Comparison of ENCODE assay signal across 8 cellular contexts in the genomic region with DNA sequence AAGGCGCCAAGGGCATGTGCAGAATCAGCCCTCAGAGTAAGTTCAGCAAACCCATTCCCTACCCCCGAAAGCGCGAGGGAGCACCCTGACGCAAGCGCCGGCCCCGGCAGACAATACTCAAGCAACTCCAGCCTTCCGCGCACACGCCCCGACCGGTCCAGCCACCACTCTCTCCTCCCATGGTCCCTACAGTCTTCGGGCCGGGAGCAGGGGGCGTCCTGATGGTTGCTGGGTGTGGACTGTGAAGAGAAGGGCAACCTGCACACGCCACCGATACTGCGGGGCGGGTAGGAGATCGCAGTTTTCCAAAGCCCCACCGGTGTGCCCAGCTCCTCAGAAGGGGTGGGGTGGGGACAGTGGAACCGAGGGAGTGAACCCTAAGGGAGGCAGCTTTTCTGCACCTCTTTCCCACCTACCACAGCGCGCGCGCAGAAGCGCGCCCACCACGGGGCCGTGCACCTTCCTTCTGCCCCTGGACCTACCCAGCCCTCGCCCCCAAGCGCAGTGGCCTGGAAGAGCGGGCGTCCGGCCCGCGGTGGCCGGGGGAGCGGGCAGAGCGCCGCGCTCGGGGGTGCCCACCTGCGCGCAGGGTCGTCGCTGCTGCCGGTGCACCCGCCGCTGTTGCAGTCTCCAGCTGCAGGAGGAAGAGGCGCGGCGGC.
DNase-seq lines count a peak whose midpoint lies in the region; ATAC-seq and TF ChIP-seq lines count a peak whose summit lies in the region.

No MANE protein-coding gene starts in this region.

- H3K4me3 ChIP-seq in SK-N-SH (ENCODE audit: low read depth in 2 of 2, low read length in 1 of 2) (peak overlapping the region; percentile 55 to 68), body of pancreas (peak overlapping the region; percentile 6 to 12)

- peak overlapping the region; percentile 82 for H3K9ac ChIP-seq in SK-N-SH

- H3K79me2 ChIP-seq in SK-N-SH (ENCODE audit: insufficient read depth), result peaks cover 53% of the 10 kb centered on the region

- peak; percentile 51 for DNase-seq in NCI-H1092 treated with DMSO at 0.1 percent for 48 hours (lab: John Stamatoyannopoulos, UW)
- DNase-seq in NCI-H1092 (lab: John Stamatoyannopoulos, UW), result no peak
- DNase-seq in SK-N-SH, result peak; percentile 8
- peak in 2 of 4 donors; percentile 8 to 16 for DNase-seq in body of pancreas
- DNase-seq in islet precursor cell, result peak; percentile 76
- peak; percentile 36 for DNase-seq in stimulated activated CD4-positive, alpha-beta T cell treated with anti-CD3 and anti-CD28 coated beads, Interleukin-4, amount 100 ng/mL, for 1 hour

- H3K27me3 ChIP-seq in SK-N-SH (ENCODE audit: insufficient read depth) (peaks cover 18% of the 10 kb centered on the region; the same call in 1 of the 2 replicates), body of pancreas (no peaks in the 10 kb centered on the region)

- ATAC-seq in body of pancreas, result no peak
- ATAC-seq in GM19455 (IDR thresholded peaks at IDR 0.05; ENCODE audit: unreplicated experiment), result no peak
- no peak for ATAC-seq in HG02884 (IDR thresholded peaks at IDR 0.05; ENCODE audit: unreplicated experiment)

- peak overlapping the region; percentile 63 for H3K4me2 ChIP-seq in SK-N-SH

- peak overlapping the region in 1 of 2 experiments; percentile 64; a peak in 2 of 4 replicates for H3K27ac ChIP-seq in SK-N-SH (ENCODE audit: low read depth in 2 of 2, low read length in 1 of 2)
- no peak overlapping the region for H3K27ac ChIP-seq in body of pancreas

- no peak for TF ChIP-seq RAD21 in SK-N-SH (IDR thresholded peaks at IDR 0.05; ENCODE audit: low read length)

- CTCF ChIA-PET in SK-N-SH (lab: Yijun Ruan, JAX), result no interaction called here

- H3K9me2 ChIP-seq in SK-N-SH, result no peaks in the 10 kb centered on the region

- TF ChIP-seq POLR2A in body of pancreas (IDR thresholded peaks at IDR 0.05), result no peak

- intact Hi-C loops in body of pancreas (cut with DNase I), result no loop called here

- no peak for TF ChIP-seq CTCF in SK-N-SH (IDR thresholded peaks at IDR 0.05)
- no peak for TF ChIP-seq CTCF in body of pancreas (IDR thresholded peaks at IDR 0.05)

- no peak overlapping the region for H2AFZ ChIP-seq in SK-N-SH (ENCODE audit: low read depth)

- POLR2A ChIA-PET in SK-N-SH (lab: Yijun Ruan, JAX), result no interaction called here

- peaks cover 8% of the 10 kb centered on the region for H3F3A ChIP-seq in SK-N-SH (replicated peaks; ENCODE audit: insufficient read depth)

- H3K9me3 ChIP-seq in SK-N-SH (no peaks in the 10 kb centered on the region), body of pancreas (no peaks in the 10 kb centered on the region)

- peaks cover 0 to 15% of the 10 kb centered on the region in 2 experiments; a peak in 1 of 4 replicates for H3K4me1 ChIP-seq in SK-N-SH (ENCODE audit: control insufficient read depth in 1 of 2, insufficient read depth in 2 of 2, low read depth in 1 of 2, low read length in 1 of 2)
- no peaks in the 10 kb centered on the region for H3K4me1 ChIP-seq in body of pancreas

- no peak for TF ChIP-seq EP300 in SK-N-SH (IDR thresholded peaks at IDR 0.05; ENCODE audit: borderline replicate concordance in 1 of 2, low read depth in 1 of 2, low read length in 1 of 2)

- WGBS in SK-N-SH (ENCODE audit: low lambda C conversion rate), result 4% methylated on average over 9 of the region's 54 CpGs
- WGBS in body of pancreas, 2 donors, result 0% methylated on average over 38 of the region's 54 CpGs; no CpG with 5 or more reads in 1 of the 2 donors

- H4K20me1 ChIP-seq in SK-N-SH (ENCODE audit: insufficient read depth), result no peaks in the 10 kb centered on the region

- peaks cover 0 to 13% of the 10 kb centered on the region in 2 experiments for H3K36me3 ChIP-seq in SK-N-SH (replicated peaks in 1 of 2; ENCODE audit: control insufficient read depth in 1 of 2, insufficient read depth in 2 of 2, low read length in 1 of 2)
- H3K36me3 ChIP-seq in body of pancreas (replicated peaks in 1 of 2; ENCODE audit: insufficient read depth in 1 of 2, low read depth in 2 of 2), result no peaks in the 10 kb centered on the region

TF ChIP-seq in SK-N-SH, 30 proteins besides CTCF, POLR2A, EP300 and RAD21:
- TF ChIP-seq TEAD4 (IDR thresholded peaks at IDR 0.05; ENCODE audit: borderline replicate concordance, insufficient read depth) (no peak), SIN3A (IDR thresholded peaks at IDR 0.05; ENCODE audit: borderline replicate concordance, low read depth, low read length) (0 out of 2 replicates have a peak, but pooled peaks have one; percentile 1)
- TF ChIP-seq, protein P1, sequence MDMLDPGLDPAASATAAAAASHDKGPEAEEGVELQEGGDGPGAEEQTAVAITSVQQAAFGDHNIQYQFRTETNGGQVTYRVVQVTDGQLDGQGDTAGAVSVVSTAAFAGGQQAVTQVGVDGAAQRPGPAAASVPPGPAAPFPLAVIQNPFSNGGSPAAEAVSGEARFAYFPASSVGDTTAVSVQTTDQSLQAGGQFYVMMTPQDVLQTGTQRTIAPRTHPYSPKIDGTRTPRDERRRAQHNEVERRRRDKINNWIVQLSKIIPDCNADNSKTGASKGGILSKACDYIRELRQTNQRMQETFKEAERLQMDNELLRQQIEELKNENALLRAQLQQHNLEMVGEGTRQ (IDR thresholded peaks at IDR 0.05; ENCODE audit: borderline replicate concordance, low read depth, low read length), result no peak
